25 cellular contexts compared by ENCODE assay signal in the genomic region with DNA sequence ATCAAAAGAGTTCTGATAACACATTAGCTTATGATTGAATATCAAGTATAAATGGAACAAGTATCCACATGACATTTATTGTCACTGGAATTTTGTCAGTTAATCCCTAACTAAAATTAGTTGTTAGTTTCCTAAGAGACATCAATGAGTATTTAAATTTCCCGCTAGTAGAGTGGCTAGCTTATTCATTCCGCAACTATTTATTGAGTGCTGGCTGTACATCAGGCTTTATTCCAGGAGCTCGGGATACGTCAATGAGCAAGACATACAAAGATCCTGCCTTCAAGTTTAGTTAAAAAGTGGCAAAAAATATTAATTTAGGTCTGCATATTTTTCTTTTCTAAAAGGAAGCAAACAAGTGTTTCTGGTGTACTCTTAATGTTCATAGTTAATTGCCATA.
"Had no signal": no experiment of that assay in that cellular context is flagged by ENCODE, and none has a peak within 500 bp of the region (broad histone marks: within the 10 kb centered on the region; RNA-seq: fewer than 3 reads in every experiment).

No MANE protein-coding gene starts in this region.

- H3K9me3 ChIP-seq: left ventricle myocardium inferior, mucosa of descending colon, ovary, right atrium auricular region, right lobe of liver, stomach, testis, thyroid gland, upper lobe of right lung had no signal

- H3K4me3 ChIP-seq: left ventricle myocardium inferior, lung, mucosa of descending colon, ovary, right atrium auricular region, right lobe of liver, skin epidermis, stomach, testis, thyroid gland, upper lobe of right lung had no signal

- H3K27ac ChIP-seq: left ventricle myocardium inferior, ovary, right atrium auricular region, right lobe of liver, skin epidermis, stomach, testis, thyroid gland, upper lobe of right lung had no signal

- H3K4me1 ChIP-seq: right atrium auricular region, right lobe of liver, stomach, testis, thyroid gland, upper lobe of right lung had no signal

- ATAC-seq: left colon; mucosa of descending colon; naive thymus-derived CD4-positive, alpha-beta T cell; natural killer cell treated with Interleukin-12 subunit alpha and Interleukin-12 subunit beta and Interleukin-15 and Interleukin-18, amount 100 ng/mL, for 72 hours; stimulated activated naive B cell treated with anti-CD40 and anti-IgM and Interleukin-4, amounts not matched to agents 10 μg/mL and 1 μg/mL and 100 μg/mL, for 72 hours; stimulated activated naive CD8-positive, alpha-beta T cell treated with anti-CD3 and anti-CD28 coated beads, Interleukin-15, Interleukin-2, amounts not matched to agents 100 U/mL and 50 U/mL, for 24 hours; upper lobe of right lung had no signal

- DNase-seq: hypothalamus; immature natural killer cell; kidney; left colon; left ventricle myocardium inferior; midbrain; mucosa of descending colon; naive thymus-derived CD4-positive, alpha-beta T cell; ovary; right lobe of liver; stimulated activated CD4-positive, alpha-beta T cell treated with anti-CD3 and anti-CD28 coated beads, Interleukin-12 subunit alpha, Interleukin-12 subunit beta, amount 100 ng/mL, for 4 hours; stimulated activated CD4-positive, alpha-beta T cell treated with anti-CD3 and anti-CD28 coated beads, Interleukin-15, amount 100 ng/mL, for 24 hours; stimulated activated CD4-positive, alpha-beta T cell treated with anti-CD3 and anti-CD28 coated beads, Interleukin-2, amount 100 ng/mL, for 24 hours; stimulated activated CD4-positive, alpha-beta T cell treated with anti-CD3 and anti-CD28 coated beads, Interleukin-4, amount 100 ng/mL, for 1 hour; stimulated activated naive B cell treated with anti-CD40 and anti-IgM and Interleukin-4, amounts not matched to agents 10 μg/mL and 1 μg/mL and 100 μg/mL, for 72 hours; stimulated activated naive CD8-positive, alpha-beta T cell treated with anti-CD3 and anti-CD28 coated beads, Interleukin-15, Interleukin-2, amounts not matched to agents 100 U/mL and 50 U/mL, for 24 hours; stomach; testis; trophoblast cell; upper lobe of right lung had no signal

- H3K36me3 ChIP-seq: left ventricle myocardium inferior, ovary, right lobe of liver, stomach, thyroid gland, upper lobe of right lung had no signal

- H3K27me3 ChIP-seq: ovary, right atrium auricular region, right lobe of liver, stomach, testis, thyroid gland, upper lobe of right lung had no signal
